Comparison of ENCODE assay signal across 1 cellular context in the genomic region with DNA sequence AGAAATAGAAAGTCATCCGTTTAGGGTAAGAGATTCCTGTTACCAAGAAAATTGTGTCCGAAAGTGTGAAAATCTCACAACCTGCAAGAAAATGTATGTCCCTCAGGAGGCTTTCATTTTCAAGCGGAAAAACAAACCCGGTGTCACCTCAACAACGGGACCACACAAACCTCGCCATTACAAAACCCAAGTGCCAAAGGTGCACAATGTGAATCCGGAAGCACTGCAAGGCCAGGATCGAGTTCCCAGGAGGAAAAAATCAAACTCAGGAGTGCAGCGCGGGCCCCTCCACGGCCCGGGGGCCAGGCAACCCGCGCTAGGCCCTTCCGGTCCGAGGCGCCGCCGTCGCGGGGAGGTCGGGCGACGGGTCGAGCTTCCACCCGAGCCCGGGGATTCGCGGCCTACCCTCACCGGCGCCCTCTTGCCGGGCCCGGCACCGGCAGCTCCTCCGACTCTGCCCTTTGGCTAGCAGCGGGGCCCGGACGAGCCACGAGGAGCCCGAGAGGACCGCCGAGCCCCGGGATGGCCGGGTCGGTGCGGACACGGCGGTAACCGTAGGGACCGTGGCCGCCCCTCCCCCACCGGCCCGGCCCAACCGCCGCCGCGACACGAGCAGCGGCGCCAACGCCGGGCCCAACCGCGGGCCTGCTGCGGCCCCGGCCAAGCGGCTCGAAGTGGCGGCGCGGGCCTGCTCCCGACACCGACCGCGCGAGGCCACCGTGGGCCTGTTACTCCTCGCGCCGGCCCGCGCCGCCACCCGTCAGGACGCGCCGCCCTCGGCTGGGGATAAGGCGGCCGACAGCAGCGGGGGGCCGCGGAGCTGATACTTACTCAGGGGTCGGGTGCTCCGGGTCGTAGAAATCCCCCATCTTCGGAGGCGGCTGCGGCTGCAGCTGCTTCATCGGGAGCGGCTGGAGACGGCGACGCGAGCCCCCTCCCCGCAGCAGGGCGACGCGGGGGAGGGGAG.
TF ChIP-seq lines count a peak whose summit lies in the region.

No MANE protein-coding gene starts in this region.

TF ChIP-seq in K562, 482 proteins besides CTCF, POLR2A, EP300 and RAD21 (continued from another document and continues in another):
- peak; percentile 95 for TF ChIP-seq TGIF2 (CRISPR knock-in tag; IDR thresholded peaks at IDR 0.05)
- TF ChIP-seq ZKSCAN8 (CRISPR knock-in tag; IDR thresholded peaks at IDR 0.05): peak; percentile 61; the same call in 1 of the 2 replicates
- no peak for TF ChIP-seq MYBL2 (IDR thresholded peaks at IDR 0.05; ENCODE audit: low read depth)
- TF ChIP-seq MYBL2 (CRISPR knock-in tag; IDR thresholded peaks at IDR 0.05; ENCODE audit: borderline replicate concordance): no peak
- no peak for TF ChIP-seq CAMTA2 (CRISPR knock-in tag; conservative IDR thresholded peaks at IDR 0.05)
- TF ChIP-seq, protein P1, sequence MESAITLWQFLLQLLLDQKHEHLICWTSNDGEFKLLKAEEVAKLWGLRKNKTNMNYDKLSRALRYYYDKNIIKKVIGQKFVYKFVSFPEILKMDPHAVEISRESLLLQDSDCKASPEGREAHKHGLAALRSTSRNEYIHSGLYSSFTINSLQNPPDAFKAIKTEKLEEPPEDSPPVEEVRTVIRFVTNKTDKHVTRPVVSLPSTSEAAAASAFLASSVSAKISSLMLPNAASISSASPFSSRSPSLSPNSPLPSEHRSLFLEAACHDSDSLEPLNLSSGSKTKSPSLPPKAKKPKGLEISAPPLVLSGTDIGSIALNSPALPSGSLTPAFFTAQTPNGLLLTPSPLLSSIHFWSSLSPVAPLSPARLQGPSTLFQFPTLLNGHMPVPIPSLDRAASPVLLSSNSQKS (CRISPR knock-in tag; IDR thresholded peaks at IDR 0.05): no peak
- no peak for TF ChIP-seq ZNF354B (CRISPR knock-in tag; IDR thresholded peaks at IDR 0.05)
- TF ChIP-seq, protein P2, sequence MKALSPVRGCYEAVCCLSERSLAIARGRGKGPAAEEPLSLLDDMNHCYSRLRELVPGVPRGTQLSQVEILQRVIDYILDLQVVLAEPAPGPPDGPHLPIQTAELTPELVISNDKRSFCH (CRISPR knock-in tag; IDR thresholded peaks at IDR 0.05): no peak
- TF ChIP-seq, protein P2 (tag; IDR thresholded peaks at IDR 0.05): peak; percentile 72; the same call in 1 of the 2 replicates
- TF ChIP-seq ZFX (CRISPR knock-in tag; IDR thresholded peaks at IDR 0.05): peak; percentile 100
- TF ChIP-seq ZBED1 (IDR thresholded peaks at IDR 0.05): no peak
- TF ChIP-seq FIP1L1 (IDR thresholded peaks at IDR 0.05; ENCODE audit: low read depth, low read length, poor library complexity, severe bottlenecking): peak; percentile 96
- TF ChIP-seq HSF4 (CRISPR knock-in tag; IDR thresholded peaks at IDR 0.05; ENCODE audit: borderline replicate concordance): no peak
- peak in 2 of 3 experiments; percentile 5 to 46 for TF ChIP-seq YY1 (IDR thresholded peaks at IDR 0.05; ENCODE audit: borderline replicate concordance in 1 of 3, control insufficient read depth in 1 of 3, extremely low read depth in 1 of 3, insufficient read depth in 3 of 3, insufficient read length in 1 of 3, insufficient replicate concordance in 2 of 3, low read depth in 1 of 3, low read length in 2 of 3)
- TF ChIP-seq CXXC5 (CRISPR knock-in tag; IDR thresholded peaks at IDR 0.05): peak; percentile 77
- TF ChIP-seq, protein P3, sequence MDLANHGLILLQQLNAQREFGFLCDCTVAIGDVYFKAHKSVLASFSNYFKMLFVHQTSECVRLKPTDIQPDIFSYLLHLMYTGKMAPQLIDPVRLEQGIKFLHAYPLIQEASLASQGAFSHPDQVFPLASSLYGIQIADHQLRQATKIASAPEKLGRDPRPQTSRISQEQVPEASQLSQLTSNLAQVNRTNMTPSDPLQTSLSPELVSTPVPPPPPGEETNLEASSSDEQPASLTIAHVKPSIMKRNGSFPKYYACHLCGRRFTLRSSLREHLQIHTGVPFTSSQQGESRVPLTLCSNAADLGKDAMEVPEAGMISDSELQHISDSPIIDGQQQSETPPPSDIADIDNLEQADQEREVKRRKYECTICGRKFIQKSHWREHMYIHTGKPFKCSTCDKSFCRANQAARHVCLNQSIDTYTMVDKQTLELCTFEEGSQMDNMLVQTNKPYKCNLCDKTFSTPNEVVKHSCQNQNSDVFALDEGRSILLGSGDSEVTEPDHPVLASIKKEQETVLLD (IDR thresholded peaks at IDR 0.05): no peak
- TF ChIP-seq KLF10 (CRISPR knock-in tag; IDR thresholded peaks at IDR 0.05): no peak
- TF ChIP-seq KLF13 (tag; IDR thresholded peaks at IDR 0.05; ENCODE audit: borderline replicate concordance, low read depth): no peak
- TF ChIP-seq, protein P4, sequence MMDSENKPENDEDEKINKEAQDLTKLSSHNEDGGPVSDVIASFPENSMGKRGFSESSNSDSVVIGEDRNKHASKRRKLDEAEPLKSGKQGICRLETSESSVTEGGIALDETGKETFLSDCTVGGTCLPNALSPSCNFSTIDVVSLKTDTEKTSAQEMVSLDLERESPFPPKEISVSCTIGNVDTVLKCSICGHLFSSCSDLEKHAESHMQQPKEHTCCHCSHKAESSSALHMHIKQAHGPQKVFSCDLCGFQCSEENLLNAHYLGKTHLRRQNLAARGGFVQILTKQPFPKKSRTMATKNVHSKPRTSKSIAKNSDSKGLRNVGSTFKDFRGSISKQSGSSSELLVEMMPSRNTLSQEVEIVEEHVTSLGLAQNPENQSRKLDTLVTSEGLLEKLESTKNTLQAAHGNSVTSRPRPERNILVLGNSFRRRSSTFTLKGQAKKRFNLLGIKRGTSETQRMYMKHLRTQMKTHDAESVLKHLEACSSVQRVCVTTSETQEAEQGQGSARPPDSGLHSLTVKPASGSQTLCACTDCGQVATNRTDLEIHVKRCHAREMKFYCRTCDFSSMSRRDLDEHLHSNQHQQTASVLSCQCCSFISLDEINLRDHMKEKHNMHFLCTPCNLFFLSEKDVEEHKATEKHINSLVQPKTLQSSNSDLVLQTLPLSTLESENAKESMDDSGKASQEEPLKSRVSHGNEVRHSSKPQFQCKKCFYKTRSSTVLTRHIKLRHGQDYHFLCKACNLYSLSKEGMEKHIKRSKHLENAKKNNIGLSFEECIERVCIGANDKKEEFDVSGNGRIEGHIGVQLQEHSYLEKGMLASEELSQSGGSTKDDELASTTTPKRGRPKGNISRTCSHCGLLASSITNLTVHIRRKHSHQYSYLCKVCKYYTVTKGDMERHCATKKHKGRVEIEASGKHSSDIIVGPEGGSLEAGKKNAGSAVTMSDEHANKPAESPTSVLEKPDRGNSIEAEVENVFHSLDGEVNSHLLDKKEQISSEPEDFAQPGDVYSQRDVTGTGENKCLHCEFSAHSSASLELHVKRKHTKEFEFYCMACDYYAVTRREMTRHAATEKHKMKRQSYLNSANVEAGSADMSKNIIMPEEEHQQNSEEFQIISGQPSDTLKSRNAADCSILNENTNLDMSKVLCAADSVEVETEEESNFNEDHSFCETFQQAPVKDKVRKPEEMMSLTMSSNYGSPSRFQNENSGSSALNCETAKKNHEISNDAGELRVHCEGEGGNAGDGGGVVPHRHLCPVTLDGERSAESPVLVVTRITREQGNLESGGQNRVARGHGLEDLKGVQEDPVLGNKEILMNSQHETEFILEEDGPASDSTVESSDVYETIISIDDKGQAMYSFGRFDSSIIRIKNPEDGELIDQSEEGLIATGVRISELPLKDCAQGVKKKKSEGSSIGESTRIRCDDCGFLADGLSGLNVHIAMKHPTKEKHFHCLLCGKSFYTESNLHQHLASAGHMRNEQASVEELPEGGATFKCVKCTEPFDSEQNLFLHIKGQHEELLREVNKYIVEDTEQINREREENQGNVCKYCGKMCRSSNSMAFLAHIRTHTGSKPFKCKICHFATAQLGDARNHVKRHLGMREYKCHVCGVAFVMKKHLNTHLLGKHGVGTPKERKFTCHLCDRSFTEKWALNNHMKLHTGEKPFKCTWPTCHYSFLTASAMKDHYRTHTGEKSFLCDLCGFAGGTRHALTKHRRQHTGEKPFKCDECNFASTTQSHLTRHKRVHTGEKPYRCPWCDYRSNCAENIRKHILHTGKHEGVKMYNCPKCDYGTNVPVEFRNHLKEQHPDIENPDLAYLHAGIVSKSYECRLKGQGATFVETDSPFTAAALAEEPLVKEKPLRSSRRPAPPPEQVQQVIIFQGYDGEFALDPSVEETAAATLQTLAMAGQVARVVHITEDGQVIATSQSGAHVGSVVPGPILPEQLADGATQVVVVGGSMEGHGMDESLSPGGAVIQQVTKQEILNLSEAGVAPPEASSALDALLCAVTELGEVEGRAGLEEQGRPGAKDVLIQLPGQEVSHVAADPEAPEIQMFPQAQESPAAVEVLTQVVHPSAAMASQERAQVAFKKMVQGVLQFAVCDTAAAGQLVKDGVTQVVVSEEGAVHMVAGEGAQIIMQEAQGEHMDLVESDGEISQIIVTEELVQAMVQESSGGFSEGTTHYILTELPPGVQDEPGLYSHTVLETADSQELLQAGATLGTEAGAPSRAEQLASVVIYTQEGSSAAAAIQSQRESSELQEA (IDR thresholded peaks at IDR 0.05; ENCODE audit: low read depth): no peak
- TF ChIP-seq, protein P5, sequence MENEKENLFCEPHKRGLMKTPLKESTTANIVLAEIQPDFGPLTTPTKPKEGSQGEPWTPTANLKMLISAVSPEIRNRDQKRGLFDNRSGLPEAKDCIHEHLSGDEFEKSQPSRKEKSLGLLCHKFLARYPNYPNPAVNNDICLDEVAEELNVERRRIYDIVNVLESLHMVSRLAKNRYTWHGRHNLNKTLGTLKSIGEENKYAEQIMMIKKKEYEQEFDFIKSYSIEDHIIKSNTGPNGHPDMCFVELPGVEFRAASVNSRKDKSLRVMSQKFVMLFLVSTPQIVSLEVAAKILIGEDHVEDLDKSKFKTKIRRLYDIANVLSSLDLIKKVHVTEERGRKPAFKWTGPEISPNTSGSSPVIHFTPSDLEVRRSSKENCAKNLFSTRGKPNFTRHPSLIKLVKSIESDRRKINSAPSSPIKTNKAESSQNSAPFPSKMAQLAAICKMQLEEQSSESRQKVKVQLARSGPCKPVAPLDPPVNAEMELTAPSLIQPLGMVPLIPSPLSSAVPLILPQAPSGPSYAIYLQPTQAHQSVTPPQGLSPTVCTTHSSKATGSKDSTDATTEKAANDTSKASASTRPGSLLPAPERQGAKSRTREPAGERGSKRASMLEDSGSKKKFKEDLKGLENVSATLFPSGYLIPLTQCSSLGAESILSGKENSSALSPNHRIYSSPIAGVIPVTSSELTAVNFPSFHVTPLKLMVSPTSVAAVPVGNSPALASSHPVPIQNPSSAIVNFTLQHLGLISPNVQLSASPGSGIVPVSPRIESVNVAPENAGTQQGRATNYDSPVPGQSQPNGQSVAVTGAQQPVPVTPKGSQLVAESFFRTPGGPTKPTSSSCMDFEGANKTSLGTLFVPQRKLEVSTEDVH (IDR thresholded peaks at IDR 0.05; ENCODE audit: low read depth, partially characterized antibody): no peak
- TF ChIP-seq KDM1A (IDR thresholded peaks at IDR 0.05): no peak
- TF ChIP-seq CBFB (CRISPR knock-in tag; IDR thresholded peaks at IDR 0.05): peak; percentile 34; the same call in 1 of the 2 replicates
- TF ChIP-seq ILF3 (IDR thresholded peaks at IDR 0.05; ENCODE audit: borderline replicate concordance): 0 out of 2 replicates have a peak, but pooled peaks have one; percentile 26
- TF ChIP-seq, protein P6, sequence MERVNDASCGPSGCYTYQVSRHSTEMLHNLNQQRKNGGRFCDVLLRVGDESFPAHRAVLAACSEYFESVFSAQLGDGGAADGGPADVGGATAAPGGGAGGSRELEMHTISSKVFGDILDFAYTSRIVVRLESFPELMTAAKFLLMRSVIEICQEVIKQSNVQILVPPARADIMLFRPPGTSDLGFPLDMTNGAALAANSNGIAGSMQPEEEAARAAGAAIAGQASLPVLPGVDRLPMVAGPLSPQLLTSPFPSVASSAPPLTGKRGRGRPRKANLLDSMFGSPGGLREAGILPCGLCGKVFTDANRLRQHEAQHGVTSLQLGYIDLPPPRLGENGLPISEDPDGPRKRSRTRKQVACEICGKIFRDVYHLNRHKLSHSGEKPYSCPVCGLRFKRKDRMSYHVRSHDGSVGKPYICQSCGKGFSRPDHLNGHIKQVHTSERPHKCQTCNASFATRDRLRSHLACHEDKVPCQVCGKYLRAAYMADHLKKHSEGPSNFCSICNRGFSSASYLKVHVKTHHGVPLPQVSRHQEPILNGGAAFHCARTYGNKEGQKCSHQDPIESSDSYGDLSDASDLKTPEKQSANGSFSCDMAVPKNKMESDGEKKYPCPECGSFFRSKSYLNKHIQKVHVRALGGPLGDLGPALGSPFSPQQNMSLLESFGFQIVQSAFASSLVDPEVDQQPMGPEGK (CRISPR knock-in tag; IDR thresholded peaks at IDR 0.05; ENCODE audit: borderline replicate concordance): no peak
- TF ChIP-seq ZSCAN29 (IDR thresholded peaks at IDR 0.05): 0 out of 2 replicates have a peak, but pooled peaks have one; percentile 17
- peak; percentile 73 for TF ChIP-seq MYC (IDR thresholded peaks at IDR 0.05; ENCODE audit: low read depth, low read length)
- TF ChIP-seq MYC (CRISPR knock-in tag; IDR thresholded peaks at IDR 0.05; ENCODE audit: borderline replicate concordance, low read depth): no peak
- TF ChIP-seq, protein P7, sequence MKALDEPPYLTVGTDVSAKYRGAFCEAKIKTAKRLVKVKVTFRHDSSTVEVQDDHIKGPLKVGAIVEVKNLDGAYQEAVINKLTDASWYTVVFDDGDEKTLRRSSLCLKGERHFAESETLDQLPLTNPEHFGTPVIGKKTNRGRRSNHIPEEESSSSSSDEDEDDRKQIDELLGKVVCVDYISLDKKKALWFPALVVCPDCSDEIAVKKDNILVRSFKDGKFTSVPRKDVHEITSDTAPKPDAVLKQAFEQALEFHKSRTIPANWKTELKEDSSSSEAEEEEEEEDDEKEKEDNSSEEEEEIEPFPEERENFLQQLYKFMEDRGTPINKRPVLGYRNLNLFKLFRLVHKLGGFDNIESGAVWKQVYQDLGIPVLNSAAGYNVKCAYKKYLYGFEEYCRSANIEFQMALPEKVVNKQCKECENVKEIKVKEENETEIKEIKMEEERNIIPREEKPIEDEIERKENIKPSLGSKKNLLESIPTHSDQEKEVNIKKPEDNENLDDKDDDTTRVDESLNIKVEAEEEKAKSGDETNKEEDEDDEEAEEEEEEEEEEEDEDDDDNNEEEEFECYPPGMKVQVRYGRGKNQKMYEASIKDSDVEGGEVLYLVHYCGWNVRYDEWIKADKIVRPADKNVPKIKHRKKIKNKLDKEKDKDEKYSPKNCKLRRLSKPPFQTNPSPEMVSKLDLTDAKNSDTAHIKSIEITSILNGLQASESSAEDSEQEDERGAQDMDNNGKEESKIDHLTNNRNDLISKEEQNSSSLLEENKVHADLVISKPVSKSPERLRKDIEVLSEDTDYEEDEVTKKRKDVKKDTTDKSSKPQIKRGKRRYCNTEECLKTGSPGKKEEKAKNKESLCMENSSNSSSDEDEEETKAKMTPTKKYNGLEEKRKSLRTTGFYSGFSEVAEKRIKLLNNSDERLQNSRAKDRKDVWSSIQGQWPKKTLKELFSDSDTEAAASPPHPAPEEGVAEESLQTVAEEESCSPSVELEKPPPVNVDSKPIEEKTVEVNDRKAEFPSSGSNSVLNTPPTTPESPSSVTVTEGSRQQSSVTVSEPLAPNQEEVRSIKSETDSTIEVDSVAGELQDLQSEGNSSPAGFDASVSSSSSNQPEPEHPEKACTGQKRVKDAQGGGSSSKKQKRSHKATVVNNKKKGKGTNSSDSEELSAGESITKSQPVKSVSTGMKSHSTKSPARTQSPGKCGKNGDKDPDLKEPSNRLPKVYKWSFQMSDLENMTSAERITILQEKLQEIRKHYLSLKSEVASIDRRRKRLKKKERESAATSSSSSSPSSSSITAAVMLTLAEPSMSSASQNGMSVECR (CRISPR knock-in tag; IDR thresholded peaks at IDR 0.05): peak; percentile 83; the same call in 1 of the 2 replicates
- TF ChIP-seq ZNF57 (CRISPR knock-in tag; IDR thresholded peaks at IDR 0.05): 0 out of 2 replicates have a peak, but pooled peaks have one; percentile 48
- TF ChIP-seq ZNF717 (CRISPR knock-in tag; IDR thresholded peaks at IDR 0.05): no peak
